8 cellular contexts compared by ENCODE assay signal in the genomic region with DNA sequence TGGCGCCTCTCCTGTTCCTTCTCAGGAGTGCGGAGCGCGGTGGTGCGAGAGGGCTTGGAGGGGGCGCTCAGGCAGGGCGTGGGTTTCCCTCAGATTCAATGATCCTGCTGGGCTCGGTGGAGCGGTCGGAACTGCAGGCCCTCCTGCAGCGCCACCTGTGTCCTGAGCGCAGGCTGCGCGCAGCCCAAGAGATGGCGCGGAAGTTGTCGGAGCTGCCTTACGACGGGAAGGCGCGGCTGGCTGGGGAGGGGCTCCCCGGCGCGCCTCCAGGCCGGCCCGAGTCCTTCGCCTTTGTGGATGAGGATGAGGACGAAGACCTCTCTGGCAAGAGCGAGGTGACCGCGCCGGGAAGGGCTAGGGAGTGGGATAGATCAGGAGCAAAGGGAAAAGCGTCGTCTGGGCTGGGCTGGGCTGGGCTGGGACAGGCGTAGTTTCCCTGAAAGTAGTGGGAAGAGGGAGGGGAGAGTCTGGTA. TPM values are rescaled to one million over a fixed set of nuclear protein-coding genes. Genes with fewer than 3 reads are reported as not detected.
DNase-seq lines count a peak whose midpoint lies in the region; ATAC-seq, FAIRE-seq and TF ChIP-seq lines count a peak whose summit lies in the region.

No MANE protein-coding gene starts in this region.

- TF ChIP-seq RAD21 in A549 (conservative IDR thresholded peaks at IDR 0.05 in 1 of 2, IDR thresholded peaks at IDR 0.05 in 1 of 2) = peak; percentile 36 to 53

- no peaks in the 10 kb centered on the region for H3K27me3 ChIP-seq in thymus (ENCODE audit: control insufficient read depth, insufficient read depth)

- TF ChIP-seq POLR2A in A549 (IDR thresholded peaks at IDR 0.05; ENCODE audit: low read length) = no peak; the same call in 1 of the 2 replicates

- H3K27ac Mint-ChIP-seq in neural crest cell (ENCODE audit: unreplicated experiment) = no peak overlapping the region

- 13% methylated on average over 29 of the region's 35 CpGs for WGBS in A549 (ENCODE audit: missing lambda C conversion rate)
- WGBS in thymus = 11% methylated on average over 35 of the region's 35 CpGs

- H3K4me1 ChIP-seq in A549 (no peaks in the 10 kb centered on the region), thymus (ENCODE audit: control insufficient read depth, insufficient read depth, low read length) (no peaks in the 10 kb centered on the region)

- peaks cover 15% of the 10 kb centered on the region for H3K4me1 Mint-ChIP-seq in neural crest cell

- H3K4me2 ChIP-seq in A549 = peak overlapping the region; percentile 78

- peak overlapping the region; percentile 44 to 63; a peak in 5 of 6 replicates for H3K27ac ChIP-seq in A549
- H3K27ac ChIP-seq in thymus (ENCODE audit: low read depth) = no peak overlapping the region

- no peak for FAIRE-seq in A549 (lab: Jason Lieb, UNC)

- peak overlapping the region; percentile 70 for H3K4me3 Mint-ChIP-seq in neural crest cell

- ATAC-seq in A549 (peak; percentile 99 to 100), GM19397 (IDR thresholded peaks at IDR 0.05; ENCODE audit: unreplicated experiment) (peak; percentile 74), esophagus mucosa (peak; percentile 94)

- no peaks in the 10 kb centered on the region for H3K9me3 Mint-ChIP-seq in neural crest cell

- H3K9me3 ChIP-seq in A549 = no peaks in the 10 kb centered on the region
- no peaks in the 10 kb centered on the region for H3K9me3 ChIP-seq in thymus (ENCODE audit: control insufficient read depth)

- peaks cover 21% of the 10 kb centered on the region for H3K27me3 Mint-ChIP-seq in neural crest cell (ENCODE audit: low read depth)

- H3K36me3 Mint-ChIP-seq in neural crest cell (ENCODE audit: low read depth) = no peaks in the 10 kb centered on the region

- peak overlapping the region; percentile 19; the same call in 2 of the 3 replicates for H3K4me3 ChIP-seq in A549
- H3K4me3 ChIP-seq in thymus (ENCODE audit: low read length) = peak overlapping the region; percentile 13

- no peaks in the 10 kb centered on the region for H3K36me3 ChIP-seq in thymus (ENCODE audit: control insufficient read depth, insufficient read depth)

- peak; percentile 78 to 82 for DNase-seq in A549 (ENCODE audit: low read depth in 1 of 2, low spot score in 1 of 2)
- peak; percentile 60 for DNase-seq in NCI-H146 (lab: John Stamatoyannopoulos, UW)
- DNase-seq in activated CD8-positive, alpha-beta memory T cell treated with anti-CD3 and anti-CD28 coated beads, Interleukin-2, amount 50 U/mL, for 1 hour (ENCODE audit: extremely low read depth) = peak; percentile 13
- peak; percentile 45 for DNase-seq in neural crest cell (ENCODE audit: low read depth, low spot score)
- no peak for DNase-seq in NCI-H187 (lab: John Stamatoyannopoulos, UW)

- peak; percentile 64 for TF ChIP-seq CTCF in A549 (IDR thresholded peaks at IDR 0.05)
- peak; percentile 67 for TF ChIP-seq CTCF in neural crest cell (conservative IDR thresholded peaks at IDR 0.05)

- POLR2A ChIA-PET in A549 (lab: Yijun Ruan, JAX) = interaction anchor here (1.0 kb wide), 1 partner anchor 35 kb away, joined by 6 read pairs; no protein-coding TSS in a partner anchor

- no peak for TF ChIP-seq EP300 in A549 (IDR thresholded peaks at IDR 0.05)

- CTCF ChIA-PET in A549 (lab: Yijun Ruan, JAX) = interaction anchor here (0.7 to 2.9 kb wide), 27 partner anchors 10 to 391 kb away, joined by 3 to 15 read pairs (median 5); a partner anchor contains a TSS

TF ChIP-seq in A549, 52 proteins besides CTCF, POLR2A, EP300 and RAD21:
- TF ChIP-seq, protein P1, sequence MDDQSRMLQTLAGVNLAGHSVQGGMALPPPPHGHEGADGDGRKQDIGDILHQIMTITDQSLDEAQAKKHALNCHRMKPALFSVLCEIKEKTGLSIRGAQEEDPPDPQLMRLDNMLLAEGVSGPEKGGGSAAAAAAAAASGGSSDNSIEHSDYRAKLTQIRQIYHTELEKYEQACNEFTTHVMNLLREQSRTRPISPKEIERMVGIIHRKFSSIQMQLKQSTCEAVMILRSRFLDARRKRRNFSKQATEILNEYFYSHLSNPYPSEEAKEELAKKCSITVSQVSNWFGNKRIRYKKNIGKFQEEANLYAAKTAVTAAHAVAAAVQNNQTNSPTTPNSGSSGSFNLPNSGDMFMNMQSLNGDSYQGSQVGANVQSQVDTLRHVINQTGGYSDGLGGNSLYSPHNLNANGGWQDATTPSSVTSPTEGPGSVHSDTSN (IDR thresholded peaks at IDR 0.05) = no peak
- TF ChIP-seq HEYL (CRISPR knock-in tag; IDR thresholded peaks at IDR 0.05) (no peak), FOSL2 (IDR thresholded peaks at IDR 0.05) (no peak), FOSL2 (CRISPR knock-in tag; IDR thresholded peaks at IDR 0.05) (no peak), SMC3 (IDR thresholded peaks at IDR 0.05) (peak; percentile 31; the same call in 2 of the 3 replicates), MAFK (IDR thresholded peaks at IDR 0.05; ENCODE audit: partially characterized antibody) (no peak), ZFP36 (IDR thresholded peaks at IDR 0.05; ENCODE audit: borderline replicate concordance, partially characterized antibody) (no peak)
- TF ChIP-seq, protein P2, sequence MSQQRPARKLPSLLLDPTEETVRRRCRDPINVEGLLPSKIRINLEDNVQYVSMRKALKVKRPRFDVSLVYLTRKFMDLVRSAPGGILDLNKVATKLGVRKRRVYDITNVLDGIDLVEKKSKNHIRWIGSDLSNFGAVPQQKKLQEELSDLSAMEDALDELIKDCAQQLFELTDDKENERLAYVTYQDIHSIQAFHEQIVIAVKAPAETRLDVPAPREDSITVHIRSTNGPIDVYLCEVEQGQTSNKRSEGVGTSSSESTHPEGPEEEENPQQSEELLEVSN (IDR thresholded peaks at IDR 0.05; ENCODE audit: borderline replicate concordance, low read depth) = peak; percentile 58; the same call in 1 of the 2 replicates
- TF ChIP-seq, protein P3, sequence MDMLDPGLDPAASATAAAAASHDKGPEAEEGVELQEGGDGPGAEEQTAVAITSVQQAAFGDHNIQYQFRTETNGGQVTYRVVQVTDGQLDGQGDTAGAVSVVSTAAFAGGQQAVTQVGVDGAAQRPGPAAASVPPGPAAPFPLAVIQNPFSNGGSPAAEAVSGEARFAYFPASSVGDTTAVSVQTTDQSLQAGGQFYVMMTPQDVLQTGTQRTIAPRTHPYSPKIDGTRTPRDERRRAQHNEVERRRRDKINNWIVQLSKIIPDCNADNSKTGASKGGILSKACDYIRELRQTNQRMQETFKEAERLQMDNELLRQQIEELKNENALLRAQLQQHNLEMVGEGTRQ (IDR thresholded peaks at IDR 0.05) = no peak
- TF ChIP-seq, protein P4, sequence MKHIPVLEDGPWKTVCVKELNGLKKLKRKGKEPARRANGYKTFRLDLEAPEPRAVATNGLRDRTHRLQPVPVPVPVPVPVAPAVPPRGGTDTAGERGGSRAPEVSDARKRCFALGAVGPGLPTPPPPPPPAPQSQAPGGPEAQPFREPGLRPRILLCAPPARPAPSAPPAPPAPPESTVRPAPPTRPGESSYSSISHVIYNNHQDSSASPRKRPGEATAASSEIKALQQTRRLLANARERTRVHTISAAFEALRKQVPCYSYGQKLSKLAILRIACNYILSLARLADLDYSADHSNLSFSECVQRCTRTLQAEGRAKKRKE (CRISPR knock-in tag; IDR thresholded peaks at IDR 0.05; ENCODE audit: low read depth) = 0 out of 2 replicates have a peak, but pooled peaks have one; percentile 22
- TF ChIP-seq, protein P5, sequence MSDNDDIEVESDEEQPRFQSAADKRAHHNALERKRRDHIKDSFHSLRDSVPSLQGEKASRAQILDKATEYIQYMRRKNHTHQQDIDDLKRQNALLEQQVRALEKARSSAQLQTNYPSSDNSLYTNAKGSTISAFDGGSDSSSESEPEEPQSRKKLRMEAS (IDR thresholded peaks at IDR 0.05) = peak; percentile 68

RNA-seq across cellular contexts. Expression of a gene that starts 17.0 kb away (rescaled TPM):
- polyA plus RNA-seq in A549 (2011; rRNA removed) = 0.52 and 0.78 TPM in 2 replicates
- polyA plus RNA-seq in A549 (2012; cell fraction: cytosol; rRNA removed) = 0.15 and 0.18 TPM in 2 replicates
- polyA plus RNA-seq in A549 (2012; cell fraction: nucleus; rRNA removed) = 0.19 and 0.50 TPM in 2 replicates
- 0.16 to 0.32 TPM (median 0.19 TPM) in 3 replicates for polyA plus RNA-seq in A549 (2017; fragmentation: RNase III; extraction: RNeasy Plus Mini Kit Qiagen cat#74134 plus additional on column Dnase treatment)
- polyA minus RNA-seq in A549 (2011; rRNA and poly(A)+ RNA removed) = 0.83 and 1.3 TPM in 2 replicates
- total RNA-seq in esophagus mucosa = 0.44 TPM
- 15.0 and 15.5 TPM in 2 replicates for total RNA-seq in neural crest cell
- 0.68 TPM for polyA plus RNA-seq in thymus

RNA-seq across cellular contexts. Expression of a gene that starts 29.6 kb away (rescaled TPM):
- polyA plus RNA-seq in A549 (2011; rRNA removed) = 0.08 TPM in 1 of 2 replicates, not detected in the other
- 0.01 and 0.03 TPM in 2 replicates for polyA plus RNA-seq in A549 (2012; cell fraction: cytosol; rRNA removed)
- 0.06 TPM in 1 of 2 replicates, not detected in the other for polyA plus RNA-seq in A549 (2012; cell fraction: nucleus; rRNA removed)
- polyA plus RNA-seq in A549 (2017; fragmentation: RNase III; extraction: RNeasy Plus Mini Kit Qiagen cat#74134 plus additional on column Dnase treatment) = 0.03 TPM in 1 of 3 replicates, not detected in the others
- polyA minus RNA-seq in A549 (2011; rRNA and poly(A)+ RNA removed) = 0.08 and 0.10 TPM in 2 replicates
- total RNA-seq in esophagus mucosa = 0.68 TPM
- total RNA-seq in neural crest cell = 0.09 TPM in 1 of 2 replicates, not detected in the other
- polyA plus RNA-seq in thymus = 0.57 TPM

RNA-seq across cellular contexts. Expression of a gene that starts 35.7 kb away (rescaled TPM):
- 13.3 and 24.5 TPM in 2 replicates for polyA plus RNA-seq in A549 (2011; rRNA removed)
- 89.4 and 115 TPM in 2 replicates for polyA plus RNA-seq in A549 (2012; cell fraction: cytosol; rRNA removed)
- polyA plus RNA-seq in A549 (2012; cell fraction: nucleus; rRNA removed) = 182 and 185 TPM in 2 replicates
- polyA plus RNA-seq in A549 (2017; fragmentation: RNase III; extraction: RNeasy Plus Mini Kit Qiagen cat#74134 plus additional on column Dnase treatment) = 109 to 124 TPM (median 119 TPM) in 3 replicates
- 37.2 and 58.9 TPM in 2 replicates for polyA minus RNA-seq in A549 (2011; rRNA and poly(A)+ RNA removed)
- total RNA-seq in esophagus mucosa = 82.3 TPM
- total RNA-seq in neural crest cell = 61.7 and 64.7 TPM in 2 replicates
- 113 TPM for polyA plus RNA-seq in thymus

RNA-seq across cellular contexts. Expression of a gene that starts 57.3 kb away (rescaled TPM):
- polyA plus RNA-seq in A549 (2011; rRNA removed) (24.6 and 26.0 TPM in 2 replicates), A549 (2017; fragmentation: RNase III; extraction: RNeasy Plus Mini Kit Qiagen cat#74134 plus additional on column Dnase treatment) (17.7 to 19.9 TPM (median 18.7 TPM) in 3 replicates), thymus (17.5 TPM)
- polyA plus RNA-seq in A549 (2012; cell fraction: cytosol; rRNA removed) = 12.4 and 14.5 TPM in 2 replicates
- 30.5 and 39.3 TPM in 2 replicates for polyA plus RNA-seq in A549 (2012; cell fraction: nucleus; rRNA removed)
- 53.6 and 55.0 TPM in 2 replicates for polyA minus RNA-seq in A549 (2011; rRNA and poly(A)+ RNA removed)
- total RNA-seq in esophagus mucosa (28.3 TPM), neural crest cell (72.8 and 76.2 TPM in 2 replicates)

Comparison
In these comparisons a context has a peak if more than half of its experiments do, and no peak if none do; other contexts are left out.
1. DNase-seq: peak in A549 (2 of 2), NCI-H146 (single experiment), activated CD8-positive, alpha-beta memory T cell treated with anti-CD3 and anti-CD28 coated beads, Interleukin-2, amount 50 U/mL, for 1 hour (single experiment) and neural crest cell (single experiment); none in NCI-H187 (0 of 2).
2. RNA of a gene that starts 17.0 kb away (total RNA-seq): 15.0 to 15.5 TPM in neural crest cell; 0.44 TPM in esophagus mucosa (single experiment); every median in the first group is over 10 times any median in the second.
3. Peak in every context shown above with its lines, with median percentiles within 50 percentile points of each other: ATAC-seq.